ENCODE assay signal across 8 cellular contexts in the genomic region with DNA sequence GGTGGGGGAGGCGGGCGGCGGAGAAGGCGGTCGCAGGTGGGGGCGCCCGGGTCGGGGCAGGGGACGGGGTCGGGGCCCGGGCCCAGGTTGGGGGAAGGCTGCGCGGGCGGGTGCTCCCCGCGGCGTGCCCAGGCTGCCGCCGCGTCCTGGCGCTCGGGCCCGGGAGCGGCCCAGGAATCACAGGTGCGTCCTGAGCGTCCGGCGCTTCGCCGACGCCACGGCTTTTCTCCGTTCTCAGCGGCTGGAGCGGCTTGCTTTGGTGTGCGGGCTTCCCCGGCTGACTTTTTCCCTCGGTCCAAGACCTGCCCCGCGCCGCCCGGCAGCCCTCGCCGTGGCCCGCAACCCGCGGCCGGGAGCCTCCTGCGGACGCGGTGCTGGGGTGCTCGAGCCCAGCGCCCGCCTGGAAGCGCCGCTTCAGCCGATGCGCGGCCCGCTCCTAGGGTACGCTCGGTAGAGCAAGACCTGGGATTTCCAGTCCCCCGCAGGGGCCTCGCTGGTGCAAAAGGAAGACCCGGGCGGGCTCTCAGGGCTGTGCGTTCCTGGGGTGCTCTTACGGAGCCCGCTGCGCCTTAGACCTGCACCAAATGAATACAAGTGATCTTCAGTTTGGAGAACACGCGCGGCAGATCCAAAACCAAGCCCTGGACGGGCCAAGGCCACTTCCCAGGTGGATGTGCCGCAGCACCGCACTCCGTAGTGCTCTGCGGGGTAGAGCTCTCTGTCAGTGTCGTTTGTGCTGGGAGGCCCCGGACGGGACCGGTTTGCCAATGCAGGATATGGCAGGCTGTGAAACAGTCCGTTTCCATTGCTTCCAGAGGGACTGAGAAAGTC. TPM values are rescaled to one million over a fixed set of nuclear protein-coding genes. Genes with fewer than 3 reads are reported as not detected.
DNase-seq lines count a peak whose midpoint lies in the region; ATAC-seq, FAIRE-seq and TF ChIP-seq lines count a peak whose summit lies in the region.

No MANE protein-coding gene starts in this region.

- peaks cover 7% of the 10 kb centered on the region; the same call in 1 of the 2 replicates for H3K36me3 ChIP-seq in RWPE2 (ENCODE audit: low read depth)

- 9% methylated on average over 38 of the region's 83 CpGs for WGBS in A549 (ENCODE audit: missing lambda C conversion rate)

- H3K4me3 ChIP-seq in A549: peak overlapping the region; percentile 61
- peak overlapping the region; percentile 51 for H3K4me3 ChIP-seq in RWPE2 (ENCODE audit: severe bottlenecking)
- peak overlapping the region; percentile 64 for H3K4me3 ChIP-seq in cardiac fibroblast (replicated peaks in 1 of 2; ENCODE audit: low read depth in 2 of 2, low read length in 2 of 2)

- POLR2A ChIA-PET in A549 (lab: Yijun Ruan, JAX): interaction anchor here (0.6 kb wide), 4 partner anchors 8 to 278 kb away, joined by 3 to 4 read pairs (median 4); no protein-coding TSS in a partner anchor

- no peak for TF ChIP-seq EP300 in A549 (IDR thresholded peaks at IDR 0.05)

- TF ChIP-seq RAD21 in A549 (conservative IDR thresholded peaks at IDR 0.05 in 1 of 2, IDR thresholded peaks at IDR 0.05 in 1 of 2): no peak

- H3K27ac ChIP-seq in A549 (peak overlapping the region; percentile 85 to 97), RWPE2 (ENCODE audit: poor library complexity, severe bottlenecking) (peak overlapping the region; percentile 72)

- no peak for TF ChIP-seq POLR2A in A549 (IDR thresholded peaks at IDR 0.05; ENCODE audit: low read length)

- ATAC-seq in A549 (peak; percentile 54 to 69), GM18502 (IDR thresholded peaks at IDR 0.05; ENCODE audit: poor library complexity, unreplicated experiment) (peak; percentile 37), HG02981 (IDR thresholded peaks at IDR 0.05; ENCODE audit: unreplicated experiment) (peak; percentile 24), RWPE2 (ENCODE audit: low read depth) (peak; percentile 40)

- H3K4me2 ChIP-seq in A549: peak overlapping the region; percentile 81

- peaks cover 10% of the 10 kb centered on the region; the same call in 2 of the 3 replicates for H3K9me3 ChIP-seq in A549
- peaks cover 5% of the 10 kb centered on the region for H3K9me3 ChIP-seq in RWPE2 (ENCODE audit: severe bottlenecking)

- no peak for FAIRE-seq in A549 (lab: Jason Lieb, UNC)

- DNase-seq in A549 (ENCODE audit: low read depth in 1 of 2, low spot score in 1 of 2) (peak; percentile 17 to 38), RWPE2 (ENCODE audit: low spot score) (no peak), cardiac fibroblast (ENCODE audit: low read depth in 2 of 2) (peak in 1 of 2 donors; percentile 39), kidney glomerular epithelial cell (lab: John Stamatoyannopoulos, UW) (peak; percentile 22), foreskin melanocyte (no peak)
- peak; percentile 11 to 15 for DNase-seq in stimulated activated CD4-positive, alpha-beta T cell treated with anti-CD3 and anti-CD28 coated beads, Interleukin-4, amount 100 ng/mL, for 48 hours (ENCODE audit: low read depth in 2 of 2)

- H3K4me1 ChIP-seq in A549: 0 out of 3 replicates have a peak, but pooled peaks cover 3% of the 10 kb centered on the region
- peaks cover 3% of the 10 kb centered on the region for H3K4me1 ChIP-seq in RWPE2 (ENCODE audit: insufficient read depth, poor library complexity, severe bottlenecking)

- TF ChIP-seq CTCF in A549 (IDR thresholded peaks at IDR 0.05): no peak
- TF ChIP-seq CTCF in RWPE2 (IDR thresholded peaks at IDR 0.05; ENCODE audit: poor library complexity, severe bottlenecking): no peak
- TF ChIP-seq CTCF in cardiac fibroblast (IDR thresholded peaks at IDR 0.05; ENCODE audit: low read depth, low read length): no peak

- no peaks in the 10 kb centered on the region for H3K27me3 ChIP-seq in RWPE2 (ENCODE audit: insufficient read depth, poor library complexity, severe bottlenecking)

- CTCF ChIA-PET in A549 (lab: Yijun Ruan, JAX): interaction anchor here (0.8 kb wide), 1 partner anchor 51 kb away, joined by 3 read pairs; a partner anchor contains a TSS

TF ChIP-seq in A549, 52 proteins besides CTCF, POLR2A, EP300 and RAD21:
- TF ChIP-seq GATA3 (IDR thresholded peaks at IDR 0.05; ENCODE audit: borderline replicate concordance): no peak
- TF ChIP-seq, protein P1, sequence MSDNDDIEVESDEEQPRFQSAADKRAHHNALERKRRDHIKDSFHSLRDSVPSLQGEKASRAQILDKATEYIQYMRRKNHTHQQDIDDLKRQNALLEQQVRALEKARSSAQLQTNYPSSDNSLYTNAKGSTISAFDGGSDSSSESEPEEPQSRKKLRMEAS (IDR thresholded peaks at IDR 0.05): peak; percentile 22; the same call in 1 of the 2 replicates
TF ChIP-seq in A549: peak in this region for 1.

RNA-seq across cellular contexts. Expression of a gene that starts 0.6 kb away (rescaled TPM):
- polyA plus RNA-seq in A549 (2011; rRNA removed): 44.6 and 47.8 TPM in 2 replicates
- 23.6 and 29.7 TPM in 2 replicates for polyA plus RNA-seq in A549 (2012; cell fraction: cytosol; rRNA removed)
- polyA plus RNA-seq in A549 (2012; cell fraction: nucleus; rRNA removed): 20.2 and 29.1 TPM in 2 replicates
- 21.8 to 23.3 TPM (median 22.0 TPM) in 3 replicates for polyA plus RNA-seq in A549 (2017; fragmentation: RNase III; extraction: RNeasy Plus Mini Kit Qiagen cat#74134 plus additional on column Dnase treatment)
- 71.1 and 71.2 TPM in 2 replicates for polyA minus RNA-seq in A549 (2011; rRNA and poly(A)+ RNA removed)

RNA-seq across cellular contexts. Expression of a gene that starts 51.4 kb away (rescaled TPM):
- polyA plus RNA-seq in A549 (2011; rRNA removed) (94.0 and 153 TPM in 2 replicates), A549 (2017; fragmentation: RNase III; extraction: RNeasy Plus Mini Kit Qiagen cat#74134 plus additional on column Dnase treatment) (111 to 123 TPM (median 120 TPM) in 3 replicates)
- 60.8 and 77.2 TPM in 2 replicates for polyA plus RNA-seq in A549 (2012; cell fraction: cytosol; rRNA removed)
- polyA plus RNA-seq in A549 (2012; cell fraction: nucleus; rRNA removed): 31.2 and 45.5 TPM in 2 replicates
- 63.2 and 69.5 TPM in 2 replicates for polyA minus RNA-seq in A549 (2011; rRNA and poly(A)+ RNA removed)

Comparison
In these comparisons a context has a peak if more than half of its experiments do, and no peak if none do; other contexts are left out.
1. DNase-seq: peak in A549 (2 of 2), kidney glomerular epithelial cell (single experiment) and stimulated activated CD4-positive, alpha-beta T cell treated with anti-CD3 and anti-CD28 coated beads, Interleukin-4, amount 100 ng/mL, for 48 hours (2 of 2); none in RWPE2 (single experiment) and foreskin melanocyte (single experiment).
2. Peak in every context shown above with its lines, with median percentiles within 50 percentile points of each other: ATAC-seq and H3K4me3 ChIP-seq.